ENCODE assay signal across 1 cellular context in the genomic region with DNA sequence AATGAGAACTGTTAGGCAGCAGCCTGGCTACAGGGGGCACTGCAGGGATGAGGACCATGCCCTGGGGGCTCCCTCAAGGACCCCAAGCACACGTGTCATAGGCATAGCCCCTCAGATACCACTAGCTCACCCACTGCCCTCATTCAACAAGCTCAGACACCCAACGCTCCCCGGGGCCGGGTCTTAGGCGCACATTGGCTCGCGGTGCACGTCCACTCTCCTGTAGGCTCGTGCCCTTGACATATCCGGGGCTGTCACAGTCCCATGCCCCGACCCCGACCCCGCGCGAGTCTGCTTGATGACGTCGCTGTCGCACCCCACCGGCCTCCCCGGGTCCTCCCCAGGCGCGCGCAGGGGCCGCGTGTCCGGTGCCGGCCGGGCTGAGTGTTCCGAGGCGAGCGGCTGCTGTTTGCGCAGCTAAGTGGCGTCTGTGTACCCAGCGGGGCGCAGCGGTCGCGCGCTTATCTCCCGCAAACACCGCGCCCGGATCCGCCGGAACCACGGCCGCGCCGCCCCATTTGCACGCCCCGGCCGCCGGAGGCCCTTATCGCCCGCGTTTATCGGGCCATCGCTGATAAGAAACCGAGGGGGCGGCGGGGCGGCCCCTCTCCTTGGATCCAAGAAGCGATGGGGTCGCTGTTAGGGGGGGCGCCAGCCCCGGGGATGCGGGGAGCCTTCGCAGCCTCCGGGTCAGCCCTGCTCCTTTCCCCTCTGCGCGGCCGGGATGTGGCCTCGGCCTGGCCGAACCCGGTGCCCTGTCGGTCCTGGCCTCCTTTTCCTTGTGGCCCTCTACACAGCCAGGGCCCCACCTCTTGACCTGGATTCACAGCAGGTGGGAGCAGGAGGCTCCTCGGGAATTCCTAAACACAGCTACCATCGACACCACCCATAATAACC.
A peak's percentile ranks its signal among the peaks of the same experiment; 100 is the strongest.
TF ChIP-seq lines count a peak whose summit lies in the region.

No MANE protein-coding gene starts in this region.

TF ChIP-seq in HepG2, 621 proteins besides CTCF, POLR2A, EP300 and RAD21 (continued from another document and continues in another):
- TF ChIP-seq FIP1L1 (IDR thresholded peaks at IDR 0.05; ENCODE audit: borderline replicate concordance, insufficient read depth, low read depth, low read length): no peak
- TF ChIP-seq MED1 (CRISPR knock-in tag; IDR thresholded peaks at IDR 0.05): peak; percentile 93
- peak; percentile 85; the same call in 1 of the 2 replicates for TF ChIP-seq TIGD3 (CRISPR knock-in tag; IDR thresholded peaks at IDR 0.05; ENCODE audit: borderline replicate concordance)
- TF ChIP-seq SMAD9 (CRISPR knock-in tag; IDR thresholded peaks at IDR 0.05): no peak
- no peak for TF ChIP-seq NCOR1 (IDR thresholded peaks at IDR 0.05; ENCODE audit: borderline replicate concordance, low read length)
- TF ChIP-seq SRSF1 (optimal IDR thresholded peaks at IDR 0.05; ENCODE audit: low read depth, low read length): no peak
- TF ChIP-seq FLYWCH1 (CRISPR knock-in tag; IDR thresholded peaks at IDR 0.05): peak; percentile 41; the same call in 1 of the 2 replicates
- TF ChIP-seq, protein P1, sequence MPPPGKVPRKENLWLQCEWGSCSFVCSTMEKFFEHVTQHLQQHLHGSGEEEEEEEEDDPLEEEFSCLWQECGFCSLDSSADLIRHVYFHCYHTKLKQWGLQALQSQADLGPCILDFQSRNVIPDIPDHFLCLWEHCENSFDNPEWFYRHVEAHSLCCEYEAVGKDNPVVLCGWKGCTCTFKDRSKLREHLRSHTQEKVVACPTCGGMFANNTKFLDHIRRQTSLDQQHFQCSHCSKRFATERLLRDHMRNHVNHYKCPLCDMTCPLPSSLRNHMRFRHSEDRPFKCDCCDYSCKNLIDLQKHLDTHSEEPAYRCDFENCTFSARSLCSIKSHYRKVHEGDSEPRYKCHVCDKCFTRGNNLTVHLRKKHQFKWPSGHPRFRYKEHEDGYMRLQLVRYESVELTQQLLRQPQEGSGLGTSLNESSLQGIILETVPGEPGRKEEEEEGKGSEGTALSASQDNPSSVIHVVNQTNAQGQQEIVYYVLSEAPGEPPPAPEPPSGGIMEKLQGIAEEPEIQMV (CRISPR knock-in tag; IDR thresholded peaks at IDR 0.05; ENCODE audit: low read depth): peak; percentile 78
- peak; percentile 95; the same call in 1 of the 2 replicates for TF ChIP-seq ZNF670 (CRISPR knock-in tag; IDR thresholded peaks at IDR 0.05; ENCODE audit: borderline replicate concordance)
- TF ChIP-seq, protein P2, sequence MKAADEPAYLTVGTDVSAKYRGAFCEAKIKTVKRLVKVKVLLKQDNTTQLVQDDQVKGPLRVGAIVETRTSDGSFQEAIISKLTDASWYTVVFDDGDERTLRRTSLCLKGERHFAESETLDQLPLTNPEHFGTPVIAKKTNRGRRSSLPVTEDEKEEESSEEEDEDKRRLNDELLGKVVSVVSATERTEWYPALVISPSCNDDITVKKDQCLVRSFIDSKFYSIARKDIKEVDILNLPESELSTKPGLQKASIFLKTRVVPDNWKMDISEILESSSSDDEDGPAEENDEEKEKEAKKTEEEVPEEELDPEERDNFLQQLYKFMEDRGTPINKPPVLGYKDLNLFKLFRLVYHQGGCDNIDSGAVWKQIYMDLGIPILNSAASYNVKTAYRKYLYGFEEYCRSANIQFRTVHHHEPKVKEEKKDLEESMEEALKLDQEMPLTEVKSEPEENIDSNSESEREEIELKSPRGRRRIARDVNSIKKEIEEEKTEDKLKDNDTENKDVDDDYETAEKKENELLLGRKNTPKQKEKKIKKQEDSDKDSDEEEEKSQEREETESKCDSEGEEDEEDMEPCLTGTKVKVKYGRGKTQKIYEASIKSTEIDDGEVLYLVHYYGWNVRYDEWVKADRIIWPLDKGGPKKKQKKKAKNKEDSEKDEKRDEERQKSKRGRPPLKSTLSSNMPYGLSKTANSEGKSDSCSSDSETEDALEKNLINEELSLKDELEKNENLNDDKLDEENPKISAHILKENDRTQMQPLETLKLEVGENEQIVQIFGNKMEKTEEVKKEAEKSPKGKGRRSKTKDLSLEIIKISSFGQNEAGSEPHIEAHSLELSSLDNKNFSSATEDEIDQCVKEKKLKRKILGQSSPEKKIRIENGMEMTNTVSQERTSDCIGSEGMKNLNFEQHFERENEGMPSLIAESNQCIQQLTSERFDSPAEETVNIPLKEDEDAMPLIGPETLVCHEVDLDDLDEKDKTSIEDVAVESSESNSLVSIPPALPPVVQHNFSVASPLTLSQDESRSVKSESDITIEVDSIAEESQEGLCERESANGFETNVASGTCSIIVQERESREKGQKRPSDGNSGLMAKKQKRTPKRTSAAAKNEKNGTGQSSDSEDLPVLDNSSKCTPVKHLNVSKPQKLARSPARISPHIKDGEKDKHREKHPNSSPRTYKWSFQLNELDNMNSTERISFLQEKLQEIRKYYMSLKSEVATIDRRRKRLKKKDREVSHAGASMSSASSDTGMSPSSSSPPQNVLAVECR (CRISPR knock-in tag; IDR thresholded peaks at IDR 0.05; ENCODE audit: borderline replicate concordance): peak; percentile 88
- TF ChIP-seq, protein P3, sequence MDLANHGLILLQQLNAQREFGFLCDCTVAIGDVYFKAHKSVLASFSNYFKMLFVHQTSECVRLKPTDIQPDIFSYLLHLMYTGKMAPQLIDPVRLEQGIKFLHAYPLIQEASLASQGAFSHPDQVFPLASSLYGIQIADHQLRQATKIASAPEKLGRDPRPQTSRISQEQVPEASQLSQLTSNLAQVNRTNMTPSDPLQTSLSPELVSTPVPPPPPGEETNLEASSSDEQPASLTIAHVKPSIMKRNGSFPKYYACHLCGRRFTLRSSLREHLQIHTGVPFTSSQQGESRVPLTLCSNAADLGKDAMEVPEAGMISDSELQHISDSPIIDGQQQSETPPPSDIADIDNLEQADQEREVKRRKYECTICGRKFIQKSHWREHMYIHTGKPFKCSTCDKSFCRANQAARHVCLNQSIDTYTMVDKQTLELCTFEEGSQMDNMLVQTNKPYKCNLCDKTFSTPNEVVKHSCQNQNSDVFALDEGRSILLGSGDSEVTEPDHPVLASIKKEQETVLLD (CRISPR knock-in tag; IDR thresholded peaks at IDR 0.05; ENCODE audit: low read depth): peak; percentile 96
- TF ChIP-seq BRF2 (CRISPR knock-in tag; IDR thresholded peaks at IDR 0.05): peak; percentile 92
- peak; percentile 98 for TF ChIP-seq NAIF1 (CRISPR knock-in tag; IDR thresholded peaks at IDR 0.05; ENCODE audit: borderline replicate concordance)
- 0 out of 2 replicates have a peak, but pooled peaks have one; percentile 29 for TF ChIP-seq KDM1A (CRISPR knock-in tag; IDR thresholded peaks at IDR 0.05)
- TF ChIP-seq NFE2 (CRISPR knock-in tag; IDR thresholded peaks at IDR 0.05): no peak
- no peak for TF ChIP-seq ATF1 (CRISPR knock-in tag; IDR thresholded peaks at IDR 0.05)
- TF ChIP-seq MAF1 (CRISPR knock-in tag; IDR thresholded peaks at IDR 0.05; ENCODE audit: borderline replicate concordance): peak; percentile 81; the same call in 1 of the 2 replicates
- peak; percentile 68 for TF ChIP-seq HNF4A (CRISPR knock-in tag; IDR thresholded peaks at IDR 0.05)
- no peak for TF ChIP-seq ZNF432 (CRISPR knock-in tag; IDR thresholded peaks at IDR 0.05; ENCODE audit: borderline replicate concordance)
- TF ChIP-seq RFX5 (IDR thresholded peaks at IDR 0.05; ENCODE audit: low read depth, low read length): no peak
- no peak for TF ChIP-seq LCORL (IDR thresholded peaks at IDR 0.05)
- peak; percentile 91 for TF ChIP-seq LCORL (CRISPR knock-in tag; IDR thresholded peaks at IDR 0.05)
- peak; percentile 58; the same call in 1 of the 2 replicates for TF ChIP-seq RBFOX2 (IDR thresholded peaks at IDR 0.05; ENCODE audit: low read depth, low read length)
- peak; percentile 93 for TF ChIP-seq ZNF564 (CRISPR knock-in tag; IDR thresholded peaks at IDR 0.05)
- TF ChIP-seq SAP130 (CRISPR knock-in tag; IDR thresholded peaks at IDR 0.05; ENCODE audit: low read depth): peak; percentile 86
- TF ChIP-seq, protein P4, sequence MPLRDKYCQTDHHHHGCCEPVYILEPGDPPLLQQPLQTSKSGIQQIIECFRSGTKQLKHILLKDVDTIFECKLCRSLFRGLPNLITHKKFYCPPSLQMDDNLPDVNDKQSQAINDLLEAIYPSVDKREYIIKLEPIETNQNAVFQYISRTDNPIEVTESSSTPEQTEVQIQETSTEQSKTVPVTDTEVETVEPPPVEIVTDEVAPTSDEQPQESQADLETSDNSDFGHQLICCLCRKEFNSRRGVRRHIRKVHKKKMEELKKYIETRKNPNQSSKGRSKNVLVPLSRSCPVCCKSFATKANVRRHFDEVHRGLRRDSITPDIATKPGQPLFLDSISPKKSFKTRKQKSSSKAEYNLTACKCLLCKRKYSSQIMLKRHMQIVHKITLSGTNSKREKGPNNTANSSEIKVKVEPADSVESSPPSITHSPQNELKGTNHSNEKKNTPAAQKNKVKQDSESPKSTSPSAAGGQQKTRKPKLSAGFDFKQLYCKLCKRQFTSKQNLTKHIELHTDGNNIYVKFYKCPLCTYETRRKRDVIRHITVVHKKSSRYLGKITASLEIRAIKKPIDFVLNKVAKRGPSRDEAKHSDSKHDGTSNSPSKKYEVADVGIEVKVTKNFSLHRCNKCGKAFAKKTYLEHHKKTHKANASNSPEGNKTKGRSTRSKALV (CRISPR knock-in tag; IDR thresholded peaks at IDR 0.05): peak; percentile 100
- no peak for TF ChIP-seq DDIT3 (CRISPR knock-in tag; IDR thresholded peaks at IDR 0.05)
- peak; percentile 89 for TF ChIP-seq ZNF441 (CRISPR knock-in tag; IDR thresholded peaks at IDR 0.05; ENCODE audit: borderline replicate concordance)
- TF ChIP-seq ZNF616 (CRISPR knock-in tag; IDR thresholded peaks at IDR 0.05; ENCODE audit: low read depth): peak; percentile 65; the same call in 1 of the 2 replicates
- peak; percentile 87 for TF ChIP-seq ZSCAN9 (CRISPR knock-in tag; IDR thresholded peaks at IDR 0.05; ENCODE audit: borderline replicate concordance)
- TF ChIP-seq, protein P5, sequence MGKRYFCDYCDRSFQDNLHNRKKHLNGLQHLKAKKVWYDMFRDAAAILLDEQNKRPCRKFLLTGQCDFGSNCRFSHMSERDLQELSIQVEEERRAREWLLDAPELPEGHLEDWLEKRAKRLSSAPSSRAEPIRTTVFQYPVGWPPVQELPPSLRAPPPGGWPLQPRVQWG (CRISPR knock-in tag; IDR thresholded peaks at IDR 0.05; ENCODE audit: borderline replicate concordance, low read depth): 0 out of 2 replicates have a peak, but pooled peaks have one; percentile 64
- TF ChIP-seq HNRNPUL1 (IDR thresholded peaks at IDR 0.05; ENCODE audit: low read depth, low read length): peak; percentile 50; the same call in 1 of the 2 replicates
- peak; percentile 98 for TF ChIP-seq KDM2A (CRISPR knock-in tag; IDR thresholded peaks at IDR 0.05; ENCODE audit: borderline replicate concordance, low read depth)
- TF ChIP-seq MEF2D (CRISPR knock-in tag; IDR thresholded peaks at IDR 0.05): peak; percentile 75; the same call in 1 of the 2 replicates
- no peak for TF ChIP-seq ZKSCAN1 (IDR thresholded peaks at IDR 0.05; ENCODE audit: low read length)
- TF ChIP-seq ZBTB8A (CRISPR knock-in tag; IDR thresholded peaks at IDR 0.05; ENCODE audit: borderline replicate concordance, low read depth): 0 out of 2 replicates have a peak, but pooled peaks have one; percentile 62
- peak; percentile 95; the same call in 1 of the 2 replicates for TF ChIP-seq ZNF747 (CRISPR knock-in tag; IDR thresholded peaks at IDR 0.05; ENCODE audit: borderline replicate concordance)
- peak; percentile 52; the same call in 1 of the 2 replicates for TF ChIP-seq KMT2A (CRISPR knock-in tag; IDR thresholded peaks at IDR 0.05)
- TF ChIP-seq SMC3 (IDR thresholded peaks at IDR 0.05; ENCODE audit: low read length): no peak
- 0 out of 2 replicates have a peak, but pooled peaks have one; percentile 74 for TF ChIP-seq AKNA (CRISPR knock-in tag; IDR thresholded peaks at IDR 0.05; ENCODE audit: borderline replicate concordance)
